ENCODE assay signal across 12 cellular contexts in the genomic region with DNA sequence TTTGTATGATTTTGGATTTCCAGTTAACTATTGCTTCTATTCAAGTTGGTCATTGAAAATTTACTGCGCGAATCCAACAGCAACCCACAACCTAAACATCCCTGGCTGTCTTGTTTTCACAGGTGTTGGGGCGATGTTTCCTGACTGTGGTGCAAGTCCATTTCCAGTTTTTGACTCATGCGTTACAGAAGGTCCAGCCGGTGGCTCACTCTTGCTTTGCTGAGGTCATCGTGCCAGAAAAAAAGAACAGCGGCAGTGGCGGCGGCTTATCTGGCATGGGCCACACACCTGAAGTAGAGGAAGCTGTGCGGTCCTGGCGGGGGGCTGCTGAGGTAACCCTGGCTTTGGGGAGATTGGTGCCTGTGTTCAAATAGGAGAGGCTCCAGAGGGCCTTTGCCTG. TPM values are rescaled to one million over a fixed set of nuclear protein-coding genes. Genes with fewer than 3 reads are reported as not detected.
DNase-seq lines count a peak whose midpoint lies in the region; ATAC-seq and TF ChIP-seq lines count a peak whose summit lies in the region.
"Had no signal": no experiment of that assay in that cellular context is flagged by ENCODE, and none has a peak within 500 bp of the region (broad histone marks: within the 10 kb centered on the region; RNA-seq: fewer than 3 reads in every experiment).

No MANE protein-coding gene starts in this region.

- ATAC-seq in CD4-positive, alpha-beta T cell (ENCODE audit: poor library complexity) = no peak
- peak; percentile 41 for ATAC-seq in esophagus mucosa
- ATAC-seq in psoas muscle = peak; percentile 75 to 85 (median 84)
- ATAC-seq in HG03196 (IDR thresholded peaks at IDR 0.05; ENCODE audit: unreplicated experiment) = no peak

- peak overlapping the region; percentile 89 for H3K27ac Mint-ChIP-seq in CD4-positive, alpha-beta T cell
- H3K27ac Mint-ChIP-seq: activated naive CD4-positive, alpha-beta T cell treated with anti-CD3 and anti-CD28 coated beads, Interleukin-2, amount 10 ng/mL, durations not matched to agents 7 days and 5 days had no signal

- intact Hi-C loops in CD4-positive, alpha-beta T cell (cut with DNase I, micrococcal nuclease) = loop anchor here in 1 of 2 experiments (5.0 kb wide), 1 partner anchor 102 kb away; no protein-coding TSS in a partner anchor
- intact Hi-C loops in ascending aorta (cut with DNase I) = loop anchor here (5.0 kb wide), 1 partner anchor 42 kb away; no protein-coding TSS in a partner anchor
- intact Hi-C loops in psoas muscle (cut with DNase I) = loop anchor here in 1 of 2 donors (5.0 kb wide), 1 partner anchor 42 kb away; no protein-coding TSS in a partner anchor

- H3K27me3 ChIP-seq in CD4-positive, alpha-beta T cell (ENCODE audit: control insufficient read depth, insufficient read depth, low read length) = no peaks in the 10 kb centered on the region
- H3K27me3 ChIP-seq in ascending aorta (no peaks in the 10 kb centered on the region), psoas muscle (ENCODE audit: insufficient read depth in 3 of 3, low read length in 2 of 3) (no peaks in the 10 kb centered on the region)

- H3K4me3 ChIP-seq in ascending aorta (no peak overlapping the region), psoas muscle (no peak overlapping the region)
- H3K4me3 ChIP-seq: lower lobe of right lung had no signal

- peaks cover 54% of the 10 kb centered on the region for H3K4me1 Mint-ChIP-seq in CD4-positive, alpha-beta T cell (ENCODE audit: low read depth)

- H3K4me1 ChIP-seq in ascending aorta = peaks cover 8 to 32% of the 10 kb centered on the region in 2 donors
- H3K4me1 ChIP-seq in psoas muscle = peaks cover 45% of the 10 kb centered on the region

- no peaks in the 10 kb centered on the region for H3K9me3 Mint-ChIP-seq in CD4-positive, alpha-beta T cell
- H3K9me3 Mint-ChIP-seq: activated naive CD4-positive, alpha-beta T cell treated with anti-CD3 and anti-CD28 coated beads, Interleukin-2, amount 10 ng/mL, durations not matched to agents 7 days and 5 days had no signal

- POLR2A ChIA-PET in CD4-positive, alpha-beta T cell (lab: Charles Lee) = interaction anchor here (0.8 to 1.0 kb wide), 2 partner anchors 11 to 50 kb away, joined by 3 to 5 read pairs; no protein-coding TSS in a partner anchor

- H3K4me3 Mint-ChIP-seq in CD4-positive, alpha-beta T cell = no peak overlapping the region
- H3K4me3 Mint-ChIP-seq: activated naive CD4-positive, alpha-beta T cell treated with anti-CD3 and anti-CD28 coated beads, Interleukin-2, amount 10 ng/mL, durations not matched to agents 7 days and 5 days had no signal

- H3K27me3 Mint-ChIP-seq in CD4-positive, alpha-beta T cell = no peaks in the 10 kb centered on the region
- H3K27me3 Mint-ChIP-seq: activated naive CD4-positive, alpha-beta T cell treated with anti-CD3 and anti-CD28 coated beads, Interleukin-2, amount 10 ng/mL, durations not matched to agents 7 days and 5 days had no signal

- H3K27ac ChIP-seq in CD4-positive, alpha-beta T cell (ENCODE audit: low read depth, low read length) = no peak overlapping the region
- H3K27ac ChIP-seq in ascending aorta (peak overlapping the region; percentile 75 to 87), psoas muscle (peak overlapping the region; percentile 72)
- H3K27ac ChIP-seq: lower lobe of right lung had no signal

- peaks cover 43% of the 10 kb centered on the region for H3K36me3 Mint-ChIP-seq in CD4-positive, alpha-beta T cell (ENCODE audit: low read depth)

- no peaks in the 10 kb centered on the region for H3K9me3 ChIP-seq in CD4-positive, alpha-beta T cell (ENCODE audit: control insufficient read depth, low read length)
- H3K9me3 ChIP-seq in ascending aorta = no peaks in the 10 kb centered on the region
- no peaks in the 10 kb centered on the region for H3K9me3 ChIP-seq in psoas muscle
- H3K9me3 ChIP-seq: lower lobe of right lung had no signal

- WGBS in psoas muscle, 3 donors = 54 to 68% (median 62%) methylated on average over 11 of the region's 11 CpGs

- DNase-seq in CD4-positive, alpha-beta T cell = no peak
- DNase-seq in ascending aorta (ENCODE audit: low spot score in 2 of 2) (peak; percentile 30 to 73), psoas muscle (peak; percentile 44 to 74), AG20443 (ENCODE audit: low spot score) (no peak), HuH-7 (ENCODE audit: low spot score) (no peak)
- DNase-seq in stimulated activated naive CD4-positive, alpha-beta T cell treated with Interleukin-2 at 50 U/mL for 16 hours (lab: John Stamatoyannopoulos, UW) = no peak
- DNase-seq: activated naive CD4-positive, alpha-beta T cell treated with anti-CD3 and anti-CD28 coated beads, Interleukin-2, amount 10 ng/mL, durations not matched to agents 7 days and 5 days; effector CD4-positive, alpha-beta T cell; lower lobe of right lung; NCI-H1930 had no signal

- peaks cover 9 to 34% of the 10 kb centered on the region in 2 donors for H3K36me3 ChIP-seq in ascending aorta
- peaks cover 0 to 48% of the 10 kb centered on the region in 2 donors for H3K36me3 ChIP-seq in psoas muscle (ENCODE audit: insufficient read depth in 1 of 2, low read depth in 1 of 2)

- TF ChIP-seq CTCF in CD4-positive, alpha-beta T cell (IDR thresholded peaks at IDR 0.05) = no peak
- TF ChIP-seq CTCF in ascending aorta (IDR thresholded peaks at IDR 0.05) (no peak), psoas muscle (IDR thresholded peaks at IDR 0.05) (no peak)

- CTCF ChIA-PET in CD4-positive, alpha-beta T cell (lab: Charles Lee) = interaction anchor here (1.1 kb wide), 1 partner anchor 542 kb away, joined by 3 read pairs; no protein-coding TSS in a partner anchor

RNA-seq across cellular contexts. Expression of gene GPI, which starts 45.2 kb away (rescaled TPM):
- total RNA-seq in CD4-positive, alpha-beta T cell = 10 to 100 TPM; 85.0 to 86.0 TPM
- total RNA-seq in ascending aorta = 337 TPM
- total RNA-seq in esophagus mucosa = 230 TPM
- total RNA-seq in psoas muscle = 100 to 1,000 TPM; 170 to 259 (median 255) TPM
- 100 to 1,000 TPM; 111 to 166 (median 125) TPM for polyA plus RNA-seq in psoas muscle

Comparison
In these comparisons a context has a peak if more than half of its experiments do, and no peak if none do; other contexts are left out.
1. ATAC-seq: peak in esophagus mucosa (single experiment) and psoas muscle (4 of 4); none in CD4-positive, alpha-beta T cell (single experiment) and HG03196 (single experiment).
2. DNase-seq: peak in ascending aorta (2 of 2) and psoas muscle (2 of 2); none in CD4-positive, alpha-beta T cell (0 of 10), AG20443 (single experiment), stimulated activated naive CD4-positive, alpha-beta T cell treated with Interleukin-2 at 50 U/mL for 16 hours (single experiment) and HuH-7 (single experiment).